8 cellular contexts compared by ENCODE assay signal in genomic region chr19:5718579-5719273, GRCh38.
DNase-seq lines count a peak whose midpoint lies in the region; ATAC-seq lines count a peak whose summit lies in the region.

No MANE protein-coding gene starts in this region.

- DNase-seq in DMS79 treated with DMSO at 0.1 percent for 48 hours (lab: John Stamatoyannopoulos, UW) (peak; percentile 10), DMS79 (lab: John Stamatoyannopoulos, UW) (no peak), NCI-H226 (peak; percentile 78)
- DNase-seq in activated naive CD4-positive, alpha-beta T cell treated with anti-CD3 and anti-CD28 coated beads, Interleukin-2, amount 10 ng/mL, durations not matched to agents 7 days and 5 days, result peak; percentile 62
- DNase-seq in stimulated activated CD4-positive, alpha-beta T cell treated with anti-CD3 and anti-CD28 coated beads, Interleukin-4, amount 100 ng/mL, for 48 hours (ENCODE audit: low read depth in 2 of 2), result peak; percentile 49 to 67

- H3K27me3 Mint-ChIP-seq in activated naive CD4-positive, alpha-beta T cell treated with anti-CD3 and anti-CD28 coated beads, Interleukin-2, amount 10 ng/mL, durations not matched to agents 7 days and 5 days, result peaks cover 6% of the 10 kb centered on the region

- H3K27ac ChIP-seq in iPS-18a (ENCODE audit: low read length), result no peak overlapping the region

- H3K4me1 Mint-ChIP-seq in activated naive CD4-positive, alpha-beta T cell treated with anti-CD3 and anti-CD28 coated beads, Interleukin-2, amount 10 ng/mL, durations not matched to agents 7 days and 5 days, result peaks cover 37% of the 10 kb centered on the region

- peaks cover 17% of the 10 kb centered on the region for H3K36me3 Mint-ChIP-seq in activated naive CD4-positive, alpha-beta T cell treated with anti-CD3 and anti-CD28 coated beads, Interleukin-2, amount 10 ng/mL, durations not matched to agents 7 days and 5 days

- H3K4me3 Mint-ChIP-seq in activated naive CD4-positive, alpha-beta T cell treated with anti-CD3 and anti-CD28 coated beads, Interleukin-2, amount 10 ng/mL, durations not matched to agents 7 days and 5 days, result peak overlapping the region; percentile 93

- H3K4me1 ChIP-seq in iPS-18a (ENCODE audit: control insufficient read depth, low read depth, low read length), result peaks cover 6% of the 10 kb centered on the region

- no peaks in the 10 kb centered on the region for H3K9me3 Mint-ChIP-seq in activated naive CD4-positive, alpha-beta T cell treated with anti-CD3 and anti-CD28 coated beads, Interleukin-2, amount 10 ng/mL, durations not matched to agents 7 days and 5 days

- peak overlapping the region; percentile 82 for H3K4me3 ChIP-seq in iPS-18a (ENCODE audit: low read length)

- H3K9ac ChIP-seq in iPS-18a (ENCODE audit: low read length), result peak overlapping the region; percentile 89

- no peaks in the 10 kb centered on the region for H3K27me3 ChIP-seq in iPS-18a (ENCODE audit: control insufficient read depth, insufficient read depth, low read length)

- CTCF ChIA-PET in activated naive CD4-positive, alpha-beta T cell treated with anti-CD3 and anti-CD28 coated beads, Interleukin-2, amount 10 ng/mL, durations not matched to agents 7 days and 5 days (lab: Charles Lee), result interaction anchor here (1.0 to 3.0 kb wide), 4 partner anchors 24 to 31 kb away, joined by 3 to 11 read pairs (median 6); partner anchors contain the start of gene RPL36

- peak overlapping the region; percentile 98 for H3K27ac Mint-ChIP-seq in activated naive CD4-positive, alpha-beta T cell treated with anti-CD3 and anti-CD28 coated beads, Interleukin-2, amount 10 ng/mL, durations not matched to agents 7 days and 5 days

- ATAC-seq in GM18867 (IDR thresholded peaks at IDR 0.05; ENCODE audit: unreplicated experiment), result no peak
- no peak for ATAC-seq in GM19351 (IDR thresholded peaks at IDR 0.05; ENCODE audit: unreplicated experiment)

- peaks cover 9% of the 10 kb centered on the region for H3K36me3 ChIP-seq in iPS-18a (ENCODE audit: control insufficient read depth, low read depth, low read length)

- no peaks in the 10 kb centered on the region for H3K9me3 ChIP-seq in iPS-18a (ENCODE audit: control insufficient read depth, low read depth, low read length)
